ENCODE assay signal across 21 cellular contexts in genomic region chr4:68883870-68884269, GRCh38.
"Had no signal": no experiment of that assay in that cellular context is flagged by ENCODE, and none has a peak within 500 bp of the region (broad histone marks: within the 10 kb centered on the region; RNA-seq: fewer than 3 reads in every experiment).

No MANE protein-coding gene starts in this region.

- H3K36me3 ChIP-seq: SJSA1 had no signal

- H3K27me3 ChIP-seq: SJSA1 had no signal

- FAIRE-seq: HTR-8/SVneo, RCC 7860 had no signal

- H3K4me1 ChIP-seq: SJSA1 had no signal

- H3K4me3 ChIP-seq: SJSA1, SK-N-MC had no signal

- DNase-seq: KBM-7, MV-4-11, NCI-H1048, NCI-H1105, NCI-H1417, NCI-H1436 treated with DMSO at 0.1 percent for 48 hours, NCI-H1694, NCI-H187 treated with DMSO at 0.1 percent for 48 hours, NCI-H2029 treated with DMSO at 0.1 percent for 48 hours, NCI-H2171 treated with DMSO at 0.1 percent for 48 hours, NCI-H345, NCI-H524, NCI-H69, NCI-H774, Right ventricle myocardium superior, RPMI8226, SIG-M5 had no signal

- H3K27ac ChIP-seq: SJSA1, SK-N-MC had no signal

- H3K9me3 ChIP-seq: SJSA1 had no signal
